In genomic region chr16:85799497-85800320, GRCh38 we compare ENCODE assay signal across 1 cellular context.
TF ChIP-seq lines count a peak whose summit lies in the region.

TSS of gene COX4I1 (plus strand) at chr16:85799695. CDS start at chr16:85801206, 1,511 bp downstream.
TSS of gene EMC8 (minus strand) at chr16:85799544. CDS start at chr16:85799295, 249 bp downstream.

TF ChIP-seq in GM12878, 131 proteins besides CTCF, POLR2A, EP300 and RAD21 (continued from another document and continues in another):
- TF ChIP-seq ZBTB11 (CRISPR knock-in tag; IDR thresholded peaks at IDR 0.05), result no peak
- TF ChIP-seq GATAD2B (conservative IDR thresholded peaks at IDR 0.05; ENCODE audit: low read depth), result peak; percentile 91
- no peak for TF ChIP-seq ZNF24 (IDR thresholded peaks at IDR 0.05)
- peak; percentile 11 for TF ChIP-seq USF1 (IDR thresholded peaks at IDR 0.05; ENCODE audit: borderline replicate concordance, extremely low read length, insufficient read depth, low read depth, low read length)
- TF ChIP-seq ZNF217 (IDR thresholded peaks at IDR 0.05), result no peak
- TF ChIP-seq WRNIP1 (IDR thresholded peaks at IDR 0.05; ENCODE audit: borderline replicate concordance, low read depth, low read length), result no peak
- peak; percentile 69; the same call in 1 of the 2 replicates for TF ChIP-seq LARP7 (IDR thresholded peaks at IDR 0.05)
- TF ChIP-seq NR2C1 (IDR thresholded peaks at IDR 0.05), result peak; percentile 85
- TF ChIP-seq ZBED1 (IDR thresholded peaks at IDR 0.05; ENCODE audit: borderline replicate concordance), result no peak
- peak; percentile 92 for TF ChIP-seq NR2F1 (conservative IDR thresholded peaks at IDR 0.05)
- TF ChIP-seq ASH2L (IDR thresholded peaks at IDR 0.05; ENCODE audit: borderline replicate concordance, low read depth), result no peak
- TF ChIP-seq BRCA1 (IDR thresholded peaks at IDR 0.05; ENCODE audit: low read depth, low read length), result no peak
- TF ChIP-seq SREBF2 (IDR thresholded peaks at IDR 0.05; ENCODE audit: low read length), result no peak
- TF ChIP-seq TCF7 (IDR thresholded peaks at IDR 0.05; ENCODE audit: borderline replicate concordance), result no peak
- no peak for TF ChIP-seq BCLAF1 (IDR thresholded peaks at IDR 0.05)
- no peak for TF ChIP-seq ZNF592 (IDR thresholded peaks at IDR 0.05)
- peak; percentile 62; the same call in 1 of the 2 replicates for TF ChIP-seq POLR2AphosphoS2 (IDR thresholded peaks at IDR 0.05; ENCODE audit: low read depth, low read length)
- TF ChIP-seq POU2F2 (IDR thresholded peaks at IDR 0.05; ENCODE audit: borderline replicate concordance, low read depth, low read length), result peak; percentile 48; the same call in 1 of the 3 replicates
- TF ChIP-seq CEBPB (IDR thresholded peaks at IDR 0.05; ENCODE audit: borderline replicate concordance in 1 of 2, low read depth in 2 of 2, low read length in 2 of 2), result no peak
- no peak for TF ChIP-seq E2F4 (IDR thresholded peaks at IDR 0.05; ENCODE audit: low read depth, low read length)
- TF ChIP-seq NRF1 (conservative IDR thresholded peaks at IDR 0.05; ENCODE audit: low read depth, low read length), result 0 out of 2 replicates have a peak, but pooled peaks have one; percentile 2
- peak; percentile 99 for TF ChIP-seq E4F1 (IDR thresholded peaks at IDR 0.05; ENCODE audit: borderline replicate concordance, partially characterized antibody)
- TF ChIP-seq PML (IDR thresholded peaks at IDR 0.05; ENCODE audit: low read length), result peak; percentile 73
- peak; percentile 81 for TF ChIP-seq CREM (IDR thresholded peaks at IDR 0.05; ENCODE audit: low read depth)
- TF ChIP-seq ATF7 (IDR thresholded peaks at IDR 0.05; ENCODE audit: low read depth), result peak; percentile 94
- peak; percentile 60; the same call in 1 of the 2 replicates for TF ChIP-seq HSF1 (IDR thresholded peaks at IDR 0.05; ENCODE audit: low read depth, low read length)
- 0 out of 2 replicates have a peak, but pooled peaks have one; percentile 64 for TF ChIP-seq TCF3 (IDR thresholded peaks at IDR 0.05; ENCODE audit: borderline replicate concordance, insufficient read depth, low read depth, low read length)
- peak; percentile 40 for TF ChIP-seq MAX (IDR thresholded peaks at IDR 0.05; ENCODE audit: low read depth, low read length)
- peak in 1 of 2 experiments; percentile 33; a peak in 1 of 3 replicates for TF ChIP-seq EGR1 (IDR thresholded peaks at IDR 0.05; ENCODE audit: borderline replicate concordance in 1 of 2, low read depth in 2 of 2, low read length in 2 of 2)
- TF ChIP-seq SUPT20H (IDR thresholded peaks at IDR 0.05; ENCODE audit: borderline replicate concordance, control insufficient read depth, low read depth, low read length), result no peak
- no peak for TF ChIP-seq IRF3 (IDR thresholded peaks at IDR 0.05)
- TF ChIP-seq CBFB (IDR thresholded peaks at IDR 0.05; ENCODE audit: low read depth), result no peak
- peak; percentile 75 for TF ChIP-seq ATF2 (IDR thresholded peaks at IDR 0.05; ENCODE audit: low read length)
- TF ChIP-seq SMC3 (IDR thresholded peaks at IDR 0.05; ENCODE audit: borderline replicate concordance, low read length), result no peak
- peak; percentile 81 for TF ChIP-seq ELK1 (IDR thresholded peaks at IDR 0.05; ENCODE audit: low read depth, low read length)
- no peak for TF ChIP-seq ZNF274 (IDR thresholded peaks at IDR 0.05; ENCODE audit: insufficient read depth, insufficient read length)
- no peak for TF ChIP-seq EED (IDR thresholded peaks at IDR 0.05; ENCODE audit: low read depth)
- TF ChIP-seq HDGF (IDR thresholded peaks at IDR 0.05), result no peak
